15 cellular contexts compared by ENCODE assay signal in the genomic region with DNA sequence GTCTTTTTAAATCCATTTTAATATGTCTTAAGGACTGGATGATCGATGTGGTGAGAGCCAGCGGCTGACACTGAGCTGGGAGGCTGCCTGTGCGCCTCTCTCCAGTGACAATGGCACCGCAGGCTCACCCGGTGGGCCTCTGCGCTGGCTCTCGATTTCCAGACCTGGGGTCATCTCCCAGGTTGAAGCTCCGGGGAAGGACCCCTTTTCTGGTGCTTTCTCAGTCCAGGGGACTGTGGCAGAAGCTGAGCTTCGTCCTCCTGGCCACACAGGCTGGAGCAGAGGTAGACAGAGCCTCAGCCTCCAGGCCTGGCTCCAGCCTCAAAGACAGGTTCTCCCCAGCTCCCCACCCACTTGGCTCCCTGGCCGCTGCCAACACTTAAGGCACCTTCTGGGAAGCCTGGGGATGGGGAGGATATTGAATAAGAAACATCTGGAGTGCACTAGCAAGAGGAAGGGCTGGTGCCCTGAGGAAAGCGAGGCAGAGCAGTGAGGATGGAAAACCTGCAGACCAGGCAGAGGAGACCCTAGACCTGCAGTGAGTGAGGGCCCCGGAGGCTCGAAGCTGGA.
"Had no signal": no experiment of that assay in that cellular context is flagged by ENCODE, and none has a peak within 500 bp of the region (broad histone marks: within the 10 kb centered on the region; RNA-seq: fewer than 3 reads in every experiment).

No MANE protein-coding gene starts in this region.

- H3K27ac ChIP-seq: ascending aorta, breast epithelium, gastroesophageal sphincter, neutrophil, thyroid gland had no signal

- H3K4me1 ChIP-seq: thyroid gland had no signal

- H3K4me3 ChIP-seq: ascending aorta, breast epithelium, gastroesophageal sphincter, skin epidermis, thyroid gland had no signal

- H3K27me3 ChIP-seq: ascending aorta, breast epithelium, gastroesophageal sphincter, thyroid gland had no signal

- DNase-seq: erythroblast; mammary epithelial cell; naive B cell; stimulated activated CD4-positive, alpha-beta T cell treated with anti-CD3 and anti-CD28 coated beads, Interleukin-15, amount 100 ng/mL, for 24 hours; stimulated activated CD4-positive, alpha-beta T cell treated with anti-CD3 and anti-CD28 coated beads, Interleukin-4, amount 100 ng/mL, for 1 hour; stimulated activated naive B cell treated with anti-CD40 and anti-IgM and Interleukin-4, amounts not matched to agents 10 μg/mL and 1 μg/mL and 100 μg/mL, for 72 hours; T-helper 9 cell; thyroid gland had no signal

- H3K9me3 ChIP-seq: ascending aorta, breast epithelium, gastroesophageal sphincter, neutrophil, thyroid gland had no signal

- H3K36me3 ChIP-seq: ascending aorta, breast epithelium, gastroesophageal sphincter, neutrophil, thyroid gland had no signal

- ATAC-seq: gastroesophageal sphincter, left lobe of liver had no signal

- H3K4me3 Mint-ChIP-seq: activated T-helper 1 cell treated with anti-CD3 and anti-CD28 coated beads, Interleukin-12 subunit alpha, Interleukin-12 subunit beta, Interleukin-2, Interleukin-4 antibody, amounts not matched to agents 30 ng/mL and 10 ng/mL and 1 ng/mL, durations not matched to agents 14 hours and 24 hours and 36 hours; naive B cell; stimulated activated naive B cell treated with anti-CD40 and anti-IgM and Interleukin-4, amounts not matched to agents 10 μg/mL and 1 μg/mL and 100 μg/mL, for 72 hours had no signal

- H3K27ac Mint-ChIP-seq: activated T-helper 1 cell treated with anti-CD3 and anti-CD28 coated beads, Interleukin-12 subunit alpha, Interleukin-12 subunit beta, Interleukin-2, Interleukin-4 antibody, amounts not matched to agents 30 ng/mL and 10 ng/mL and 1 ng/mL, durations not matched to agents 14 hours and 24 hours and 36 hours; stimulated activated naive B cell treated with anti-CD40 and anti-IgM and Interleukin-4, amounts not matched to agents 10 μg/mL and 1 μg/mL and 100 μg/mL, for 72 hours had no signal

- H3K36me3 Mint-ChIP-seq: naive B cell; stimulated activated naive B cell treated with anti-CD40 and anti-IgM and Interleukin-4, amounts not matched to agents 10 μg/mL and 1 μg/mL and 100 μg/mL, for 72 hours had no signal
